In genomic region chrX:750263-750662, GRCh38 we compare ENCODE assay signal across 26 cellular contexts.
"Had no signal": no experiment of that assay in that cellular context is flagged by ENCODE, and none has a peak within 500 bp of the region (broad histone marks: within the 10 kb centered on the region; RNA-seq: fewer than 3 reads in every experiment).

No MANE protein-coding gene starts in this region.

- H3K27ac Mint-ChIP-seq: activated naive CD4-positive, alpha-beta T cell treated with anti-CD3 and anti-CD28 coated beads, Interleukin-2, amount 10 ng/mL, durations not matched to agents 7 days and 5 days; activated T-helper 1 cell treated with anti-CD3 and anti-CD28 coated beads, Interleukin-12 subunit alpha, Interleukin-12 subunit beta, Interleukin-2, Interleukin-4 antibody, amounts not matched to agents 30 ng/mL and 10 ng/mL and 1 ng/mL, durations not matched to agents 14 hours and 24 hours and 36 hours; effector memory CD8-positive, alpha-beta T cell; nephron; progenitor cell of endocrine pancreas; stimulated activated memory B cell treated with anti-CD40 and anti-IgM and Interleukin-4, amounts not matched to agents 10 μg/mL and 1 μg/mL and 100 μg/mL, for 72 hours; T-helper 1 cell treated with Interleukin-12 subunit alpha and Interleukin-12 subunit beta and Interleukin-4 antibody, amounts not matched to agents 30 μg/mL and 1 μg/mL, for 36 hours had no signal

- H3K27me3 Mint-ChIP-seq: activated naive CD4-positive, alpha-beta T cell treated with anti-CD3 and anti-CD28 coated beads, Interleukin-2, amount 10 ng/mL, durations not matched to agents 7 days and 5 days; effector memory CD8-positive, alpha-beta T cell; stimulated activated memory B cell treated with anti-CD40 and anti-IgM and Interleukin-4, amounts not matched to agents 10 μg/mL and 1 μg/mL and 100 μg/mL, for 72 hours had no signal

- H3K4me3 Mint-ChIP-seq: activated naive CD4-positive, alpha-beta T cell treated with anti-CD3 and anti-CD28 coated beads, Interleukin-2, amount 10 ng/mL, durations not matched to agents 7 days and 5 days; activated T-helper 1 cell treated with anti-CD3 and anti-CD28 coated beads, Interleukin-12 subunit alpha, Interleukin-12 subunit beta, Interleukin-2, Interleukin-4 antibody, amounts not matched to agents 30 ng/mL and 10 ng/mL and 1 ng/mL, durations not matched to agents 14 hours and 24 hours and 36 hours; effector memory CD8-positive, alpha-beta T cell; nephron; stimulated activated memory B cell treated with anti-CD40 and anti-IgM and Interleukin-4, amounts not matched to agents 10 μg/mL and 1 μg/mL and 100 μg/mL, for 72 hours; T-helper 1 cell treated with Interleukin-12 subunit alpha and Interleukin-12 subunit beta and Interleukin-4 antibody, amounts not matched to agents 30 μg/mL and 1 μg/mL, for 36 hours had no signal

- DNase-seq: activated CD4-positive, alpha-beta T cell treated with anti-CD3 and anti-CD28 coated beads, Interleukin-2, amount 50 U/mL, for 1 hour; activated CD8-positive, alpha-beta memory T cell treated with anti-CD3 and anti-CD28 coated beads for 24 hours; activated effector memory CD4-positive, alpha-beta T cell treated with anti-CD3 and anti-CD28 coated beads, Interleukin-2, amount 50 U/mL, for 16 hours; activated naive CD4-positive, alpha-beta T cell treated with anti-CD3 and anti-CD28 coated beads, Interleukin-2, amount 10 ng/mL, durations not matched to agents 7 days and 5 days; amniotic stem cell; brain microvascular endothelial cell; cortex of kidney; effector memory CD8-positive, alpha-beta T cell; erythroblast; gastrocnemius medialis; glutamatergic neuron; left ventricle myocardium inferior; stimulated activated CD4-positive, alpha-beta T cell treated with anti-CD3 and anti-CD28 coated beads, Interleukin-4, amount 100 ng/mL, for 24 hours; T1000; tibial artery; WERI-Rb-1 had no signal

- H3K36me3 Mint-ChIP-seq: activated naive CD4-positive, alpha-beta T cell treated with anti-CD3 and anti-CD28 coated beads, Interleukin-2, amount 10 ng/mL, durations not matched to agents 7 days and 5 days; stimulated activated memory B cell treated with anti-CD40 and anti-IgM and Interleukin-4, amounts not matched to agents 10 μg/mL and 1 μg/mL and 100 μg/mL, for 72 hours had no signal

- H3K4me1 Mint-ChIP-seq: activated naive CD4-positive, alpha-beta T cell treated with anti-CD3 and anti-CD28 coated beads, Interleukin-2, amount 10 ng/mL, durations not matched to agents 7 days and 5 days; nephron; stimulated activated memory B cell treated with anti-CD40 and anti-IgM and Interleukin-4, amounts not matched to agents 10 μg/mL and 1 μg/mL and 100 μg/mL, for 72 hours had no signal

- H3K27ac ChIP-seq: brain microvascular endothelial cell, gastrocnemius medialis, left ventricle myocardium inferior, skin epidermis, suprapubic skin, tibial artery, WERI-Rb-1 had no signal

- H3K9me3 ChIP-seq: gastrocnemius medialis, tibial artery had no signal

- ATAC-seq: activated CD4-positive, CD25-positive, alpha-beta regulatory T cell treated with anti-CD3 and anti-CD28 coated beads, Interleukin-2, amount 50 U/mL, for 24 hours; effector memory CD8-positive, alpha-beta T cell; gastrocnemius medialis; sciatic nerve; stimulated activated memory B cell treated with anti-CD40 and anti-IgM and Interleukin-4, amounts not matched to agents 10 μg/mL and 1 μg/mL and 100 μg/mL, for 72 hours had no signal

- H3K4me1 ChIP-seq: gastrocnemius medialis, left ventricle myocardium inferior, suprapubic skin, tibial artery had no signal

- H3K36me3 ChIP-seq: brain microvascular endothelial cell, gastrocnemius medialis, left ventricle myocardium inferior, suprapubic skin, tibial artery, WERI-Rb-1 had no signal

- H3K4me3 ChIP-seq: gastrocnemius medialis, left ventricle myocardium inferior, lung, skin epidermis, suprapubic skin, tibial artery had no signal

- H3K27me3 ChIP-seq: brain microvascular endothelial cell, gastrocnemius medialis, suprapubic skin had no signal
